Comparison of ENCODE assay signal across 16 cellular contexts in the genomic region with DNA sequence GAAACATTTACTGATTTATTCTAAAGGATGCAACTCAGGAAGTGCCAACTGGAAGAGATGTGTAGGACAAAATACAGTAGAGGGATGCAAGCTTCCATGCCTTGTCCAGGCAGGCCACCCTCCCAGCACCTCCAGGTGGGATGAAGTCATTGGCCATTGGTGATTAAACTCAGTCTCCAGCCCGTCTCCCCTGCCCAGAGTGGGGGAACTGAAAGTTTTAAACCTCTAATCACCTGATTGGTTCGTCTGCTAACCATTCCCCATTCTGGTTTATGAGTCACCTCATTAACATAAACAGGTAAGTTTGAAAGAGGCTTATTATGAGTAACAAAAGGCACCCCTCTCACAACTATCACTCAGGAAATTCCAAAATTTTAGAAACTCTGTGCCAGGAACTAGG. TPM values are rescaled to one million over a fixed set of nuclear protein-coding genes. Genes with fewer than 3 reads are reported as not detected.
DNase-seq lines count a peak whose midpoint lies in the region; ATAC-seq and TF ChIP-seq lines count a peak whose summit lies in the region.
"Had no signal": no experiment of that assay in that cellular context is flagged by ENCODE, and none has a peak within 500 bp of the region (broad histone marks: within the 10 kb centered on the region; RNA-seq: fewer than 3 reads in every experiment).

No MANE protein-coding gene starts in this region.

- in situ Hi-C loops in brain microvascular endothelial cell (cut with HindIII; ENCODE audit: low pct_ligation_motif_present, low sequenced_read_pairs): no loop called here

- H3K27ac ChIP-seq in brain microvascular endothelial cell: no peak overlapping the region
- H3K27ac ChIP-seq in ovary: no peak overlapping the region
- H3K27ac ChIP-seq: gastrocnemius medialis, neural progenitor cell had no signal

- TF ChIP-seq POLR2A in ovary (IDR thresholded peaks at IDR 0.05): no peak

- WGBS in ovary, 3 donors: 86 to 96% (median 87%) methylated on average over 2 of the region's 2 CpGs

- H3K4me3 Mint-ChIP-seq in activated naive CD4-positive, alpha-beta T cell treated with anti-CD3 and anti-CD28 coated beads for 36 hours: peak overlapping the region; percentile 29
- H3K4me3 Mint-ChIP-seq in activated CD4-positive, alpha-beta memory T cell treated with anti-CD3 and anti-CD28 coated beads for 36 hours: peak overlapping the region; percentile 22
- peak overlapping the region; percentile 81 for H3K4me3 Mint-ChIP-seq in stimulated activated effector memory CD8-positive, alpha-beta T cell treated with anti-CD3 and anti-CD28 coated beads, Interleukin-12 subunit alpha, Interleukin-12 subunit beta, amount 100 ng/mL, for 72 hours
- H3K4me3 Mint-ChIP-seq: neural progenitor cell had no signal

- peak; percentile 28 for ATAC-seq in GM21786 (IDR thresholded peaks at IDR 0.05; ENCODE audit: unreplicated experiment)
- ATAC-seq in stimulated activated effector memory CD8-positive, alpha-beta T cell treated with anti-CD3 and anti-CD28 coated beads, Interleukin-12 subunit alpha, Interleukin-12 subunit beta, amount 100 ng/mL, for 72 hours: no peak
- ATAC-seq: gastrocnemius medialis, left cardiac atrium had no signal

- H3K27me3 ChIP-seq in brain microvascular endothelial cell (replicated peaks): no peaks in the 10 kb centered on the region
- no peaks in the 10 kb centered on the region for H3K27me3 ChIP-seq in ovary
- H3K27me3 ChIP-seq: gastrocnemius medialis, neural progenitor cell, Peyer's patch had no signal

- peaks cover 97% of the 10 kb centered on the region for H3K4me1 Mint-ChIP-seq in activated naive CD4-positive, alpha-beta T cell treated with anti-CD3 and anti-CD28 coated beads for 36 hours (ENCODE audit: low read depth)
- peaks cover 94% of the 10 kb centered on the region for H3K4me1 Mint-ChIP-seq in activated CD4-positive, alpha-beta memory T cell treated with anti-CD3 and anti-CD28 coated beads for 36 hours (ENCODE audit: low read depth)
- H3K4me1 Mint-ChIP-seq in stimulated activated effector memory CD8-positive, alpha-beta T cell treated with anti-CD3 and anti-CD28 coated beads, Interleukin-12 subunit alpha, Interleukin-12 subunit beta, amount 100 ng/mL, for 72 hours: peaks cover 96% of the 10 kb centered on the region

- H3K36me3 ChIP-seq in brain microvascular endothelial cell (replicated peaks): no peaks in the 10 kb centered on the region
- no peaks in the 10 kb centered on the region for H3K36me3 ChIP-seq in ovary
- H3K36me3 ChIP-seq: gastrocnemius medialis, neural progenitor cell, Peyer's patch had no signal

- H3K4me3 ChIP-seq in brain microvascular endothelial cell (ENCODE audit: low read depth, low read length) (no peak overlapping the region), ovary (no peak overlapping the region)
- H3K4me3 ChIP-seq: gastrocnemius medialis, neural progenitor cell, Peyer's patch had no signal

- intact Hi-C loops in activated naive CD4-positive, alpha-beta T cell treated with anti-CD3 and anti-CD28 coated beads for 36 hours (cut with micrococcal nuclease): no loop called here
- intact Hi-C loops in activated CD4-positive, alpha-beta memory T cell treated with anti-CD3 and anti-CD28 coated beads for 36 hours (cut with micrococcal nuclease): no loop called here
- intact Hi-C loops in ovary (cut with DNase I): no loop called here

- H3K27me3 Mint-ChIP-seq in activated naive CD4-positive, alpha-beta T cell treated with anti-CD3 and anti-CD28 coated beads for 36 hours (ENCODE audit: low read depth): no peaks in the 10 kb centered on the region
- H3K27me3 Mint-ChIP-seq in activated CD4-positive, alpha-beta memory T cell treated with anti-CD3 and anti-CD28 coated beads for 36 hours: no peaks in the 10 kb centered on the region

- peak overlapping the region; percentile 98 for H3K27ac Mint-ChIP-seq in activated naive CD4-positive, alpha-beta T cell treated with anti-CD3 and anti-CD28 coated beads for 36 hours
- H3K27ac Mint-ChIP-seq in activated CD4-positive, alpha-beta memory T cell treated with anti-CD3 and anti-CD28 coated beads for 36 hours: peak overlapping the region; percentile 90
- H3K27ac Mint-ChIP-seq in stimulated activated effector memory CD8-positive, alpha-beta T cell treated with anti-CD3 and anti-CD28 coated beads, Interleukin-12 subunit alpha, Interleukin-12 subunit beta, amount 100 ng/mL, for 72 hours: peak overlapping the region; percentile 91
- H3K27ac Mint-ChIP-seq: neural progenitor cell had no signal

- POLR2A ChIA-PET in activated CD4-positive, alpha-beta memory T cell treated with anti-CD3 and anti-CD28 coated beads for 36 hours (lab: Charles Lee): interaction anchor here (1.1 to 22.4 kb wide), 5 partner anchors 7 to 41 kb away, joined by 3 to 504 read pairs (median 12); a partner anchor contains a TSS

- no peaks in the 10 kb centered on the region for H3K9me3 Mint-ChIP-seq in activated naive CD4-positive, alpha-beta T cell treated with anti-CD3 and anti-CD28 coated beads for 36 hours
- no peaks in the 10 kb centered on the region for H3K9me3 Mint-ChIP-seq in activated CD4-positive, alpha-beta memory T cell treated with anti-CD3 and anti-CD28 coated beads for 36 hours
- no peaks in the 10 kb centered on the region for H3K9me3 Mint-ChIP-seq in stimulated activated effector memory CD8-positive, alpha-beta T cell treated with anti-CD3 and anti-CD28 coated beads, Interleukin-12 subunit alpha, Interleukin-12 subunit beta, amount 100 ng/mL, for 72 hours
- H3K9me3 Mint-ChIP-seq: neural progenitor cell had no signal

- TF ChIP-seq CTCF in brain microvascular endothelial cell (IDR thresholded peaks at IDR 0.05; ENCODE audit: low read depth, low read length, missing control alignments) (no peak), ovary (IDR thresholded peaks at IDR 0.05) (no peak)

- H3K36me3 Mint-ChIP-seq in activated naive CD4-positive, alpha-beta T cell treated with anti-CD3 and anti-CD28 coated beads for 36 hours (ENCODE audit: low read depth): peaks cover 68% of the 10 kb centered on the region
- peaks cover 65% of the 10 kb centered on the region for H3K36me3 Mint-ChIP-seq in activated CD4-positive, alpha-beta memory T cell treated with anti-CD3 and anti-CD28 coated beads for 36 hours
- peaks cover 100% of the 10 kb centered on the region for H3K36me3 Mint-ChIP-seq in stimulated activated effector memory CD8-positive, alpha-beta T cell treated with anti-CD3 and anti-CD28 coated beads, Interleukin-12 subunit alpha, Interleukin-12 subunit beta, amount 100 ng/mL, for 72 hours
- H3K36me3 Mint-ChIP-seq: neural progenitor cell had no signal

- CTCF ChIA-PET in activated naive CD4-positive, alpha-beta T cell treated with anti-CD3 and anti-CD28 coated beads for 36 hours (lab: Charles Lee): interaction anchor here (0.7 to 2.5 kb wide), 4 partner anchors 28 to 48 kb away, joined by 3 to 6 read pairs (median 4); no protein-coding TSS in a partner anchor
- CTCF ChIA-PET in activated CD4-positive, alpha-beta memory T cell treated with anti-CD3 and anti-CD28 coated beads for 36 hours (lab: Charles Lee): interaction anchor here (0.8 to 3.9 kb wide), 4 partner anchors 48 to 106 kb away, joined by 3 to 16 read pairs (median 4); no protein-coding TSS in a partner anchor

- no peaks in the 10 kb centered on the region for H3K4me1 ChIP-seq in ovary (ENCODE audit: insufficient read depth)
- H3K4me1 ChIP-seq: gastrocnemius medialis, neural progenitor cell had no signal

- no peak for TF ChIP-seq EP300 in ovary (IDR thresholded peaks at IDR 0.05)

- peak; percentile 51 for DNase-seq in activated naive CD4-positive, alpha-beta T cell treated with anti-CD3 and anti-CD28 coated beads for 36 hours
- DNase-seq in activated naive CD4-positive, alpha-beta T cell treated with Interleukin-2 at 50 U/mL for 16 hours: no peak
- peak; percentile 42 for DNase-seq in activated CD4-positive, alpha-beta memory T cell treated with anti-CD3 and anti-CD28 coated beads for 36 hours
- DNase-seq in stimulated activated effector memory CD8-positive, alpha-beta T cell treated with anti-CD3 and anti-CD28 coated beads, Interleukin-12 subunit alpha, Interleukin-12 subunit beta, amount 100 ng/mL, for 72 hours (ENCODE audit: low spot score in 2 of 2): no peak
- DNase-seq in brain microvascular endothelial cell (no peak), DMS53 (lab: John Stamatoyannopoulos, UW) (no peak), ovary (no peak)
- DNase-seq: activated gamma-delta T cell treated with Interleukin-2 at 50 U/mL for 16 hours; dermis blood vessel endothelial cell; gastrocnemius medialis; left cardiac atrium; NCI-H187; Peyer's patch; stimulated activated CD4-positive, alpha-beta T cell treated with anti-CD3 and anti-CD28 coated beads, Interleukin-12 subunit alpha, Interleukin-12 subunit beta, amount 100 ng/mL, for 4 hours had no signal

- no peaks in the 10 kb centered on the region for H3K9me3 ChIP-seq in ovary
- H3K9me3 ChIP-seq: gastrocnemius medialis, Peyer's patch had no signal

RNA-seq across cellular contexts. Expression of a gene that starts 8.1 kb away (rescaled TPM):
- 100 to 1,000 TPM; 141 to 142 TPM for total RNA-seq in activated naive CD4-positive, alpha-beta T cell treated with anti-CD3 and anti-CD28 coated beads for 36 hours
- 100 to 1,000 TPM; 153 to 159 TPM for total RNA-seq in activated CD4-positive, alpha-beta memory T cell treated with anti-CD3 and anti-CD28 coated beads for 36 hours
- total RNA-seq in ovary: 10 to 100 TPM in 1 of 7 donors, 1 to 10 TPM in 6; 1.4 to 14.6 (median 4.5) TPM
- polyA plus RNA-seq in ovary: 10 to 100 TPM in 1 of 2 donors, 1 to 10 TPM in 1; 5.0 to 12.0 TPM

Comparison
In these comparisons a context has a peak if more than half of its experiments do, and no peak if none do; other contexts are left out.
1. DNase-seq: peak in activated naive CD4-positive, alpha-beta T cell treated with anti-CD3 and anti-CD28 coated beads for 36 hours (single experiment) and activated CD4-positive, alpha-beta memory T cell treated with anti-CD3 and anti-CD28 coated beads for 36 hours (single experiment); none in activated naive CD4-positive, alpha-beta T cell treated with Interleukin-2 at 50 U/mL for 16 hours (single experiment), stimulated activated effector memory CD8-positive, alpha-beta T cell treated with anti-CD3 and anti-CD28 coated beads, Interleukin-12 subunit alpha, Interleukin-12 subunit beta, amount 100 ng/mL, for 72 hours (0 of 2), brain microvascular endothelial cell (single experiment), DMS53 (single experiment) and ovary (0 of 5).
2. H3K4me3 Mint-ChIP-seq: peak in every context shown above with its lines; median percentile 81 in stimulated activated effector memory CD8-positive, alpha-beta T cell treated with anti-CD3 and anti-CD28 coated beads, Interleukin-12 subunit alpha, Interleukin-12 subunit beta, amount 100 ng/mL, for 72 hours; 29 in activated naive CD4-positive, alpha-beta T cell treated with anti-CD3 and anti-CD28 coated beads for 36 hours; 22 in activated CD4-positive, alpha-beta memory T cell treated with anti-CD3 and anti-CD28 coated beads for 36 hours.
3. RNA of a gene that starts 8.1 kb away (total RNA-seq): 153 to 159 TPM in activated CD4-positive, alpha-beta memory T cell treated with anti-CD3 and anti-CD28 coated beads for 36 hours and 141 to 142 TPM in activated naive CD4-positive, alpha-beta T cell treated with anti-CD3 and anti-CD28 coated beads for 36 hours; 1.4 to 14.6 TPM in ovary; every median in the first group is over 4 times any median in the second.
4. Peak in every context shown above with its lines, with median percentiles within 50 percentile points of each other: H3K27ac Mint-ChIP-seq.